8 cellular contexts compared by ENCODE assay signal in genomic region chr5:104179057-104179456, GRCh38.
DNase-seq lines count a peak whose midpoint lies in the region; ATAC-seq and TF ChIP-seq lines count a peak whose summit lies in the region.

No MANE protein-coding gene starts in this region.

- POLR2A ChIA-PET in Panc1 (lab: Charles Lee), result no interaction called here

- H3K27ac ChIP-seq in Panc1 (ENCODE audit: low read length) (no peak overlapping the region; the same call in 1 of the 2 replicates), trophoblast cell (ENCODE audit: low read depth, low read length) (no peak overlapping the region)

- BruUV-seq in Panc1 (replicated peaks; lab: Mats Ljungman, UMichigan), result no TSS peak

- no peak overlapping the region for H2AK5ac ChIP-seq in trophoblast cell (ENCODE audit: low read length)

- in situ Hi-C loops in GM13977 (cut with MboI; ENCODE audit: low pct_unique_long_range_greater_than_20kb, low sequenced_read_pairs, unreplicated experiment), result loop anchor here (25.0 kb wide), 1 partner anchor 367 kb away; no protein-coding TSS in a partner anchor
- in situ Hi-C loops in Panc1 (cut with HindIII; ENCODE audit: low pct_unique_long_range_greater_than_20kb, low sequenced_read_pairs), result no loop called here

- H3K23ac ChIP-seq in trophoblast cell (ENCODE audit: low read length), result no peak overlapping the region

- WGBS in trophoblast cell (ENCODE audit: extremely low coverage, insufficient coverage, insufficient read length), result no CpG with 5 or more reads among the region's 8 CpGs

- H3K9me3 ChIP-seq in Panc1 (ENCODE audit: control insufficient read depth, insufficient read depth, low read depth, low read length) (no peaks in the 10 kb centered on the region), trophoblast cell (ENCODE audit: insufficient read depth, low read depth, low read length) (peaks cover 6% of the 10 kb centered on the region)

- no peak overlapping the region for H4K8ac ChIP-seq in trophoblast cell (ENCODE audit: low read depth, low read length)

- intact Hi-C loops in Panc1 (cut with micrococcal nuclease; ENCODE audit: unreplicated experiment), result loop anchor here (1.0 to 10.0 kb wide), 3 partner anchors 234 to 597 kb away; no protein-coding TSS in a partner anchor

- no peak overlapping the region for H3K14ac ChIP-seq in trophoblast cell (ENCODE audit: low read length)

- CTCF ChIA-PET in Panc1 (lab: Charles Lee), result interaction anchor here (0.6 to 2.5 kb wide), 2 partner anchors 369 to 371 kb away, joined by 3 to 10 read pairs; no protein-coding TSS in a partner anchor

- H3K4me1 ChIP-seq in Panc1 (ENCODE audit: control insufficient read depth, insufficient read depth, low read length), result no peaks in the 10 kb centered on the region
- H3K4me1 ChIP-seq in trophoblast cell (ENCODE audit: control insufficient read depth in 1 of 2, insufficient read depth in 2 of 2, low read length in 2 of 2), result no peaks in the 10 kb centered on the region

- no peak overlapping the region for H4K12ac ChIP-seq in trophoblast cell (ENCODE audit: low read depth, low read length)

- H3K4ac ChIP-seq in trophoblast cell (ENCODE audit: low read depth, low read length), result no peak overlapping the region

- H3K79me1 ChIP-seq in trophoblast cell (ENCODE audit: low read length), result no peaks in the 10 kb centered on the region

- H3K18ac ChIP-seq in trophoblast cell (ENCODE audit: low read length), result no peak overlapping the region

- peak; percentile 94 for ATAC-seq in HG03432 (IDR thresholded peaks at IDR 0.05; ENCODE audit: unreplicated experiment)
- peak; percentile 94 for ATAC-seq in Panc1
- ATAC-seq in activated CD4-positive, CD25-positive, alpha-beta regulatory T cell treated with anti-CD3 and anti-CD28 coated beads, Interleukin-2, amount 50 U/mL, for 24 hours, result no peak
- no peak for ATAC-seq in GM19324 (IDR thresholded peaks at IDR 0.05; ENCODE audit: low FRiP score, unreplicated experiment)

- H3K36me3 ChIP-seq in Panc1 (ENCODE audit: control insufficient read depth, insufficient read depth, low read length) (no peaks in the 10 kb centered on the region), trophoblast cell (ENCODE audit: control insufficient read depth in 1 of 2, insufficient read depth in 2 of 2, low read length in 2 of 2) (no peaks in the 10 kb centered on the region)

- no peak overlapping the region for H2AFZ ChIP-seq in trophoblast cell (ENCODE audit: insufficient read depth, low read length, poor library complexity)

- H3K4me3 ChIP-seq in AG10803 (ENCODE audit: low read length) (no peak overlapping the region), Panc1 (ENCODE audit: low read depth in 2 of 2, low read length in 2 of 2) (no peak overlapping the region), epithelial cell of proximal tubule (ENCODE audit: low read depth, low read length) (no peak overlapping the region), trophoblast cell (ENCODE audit: low read depth, low read length) (no peak overlapping the region)

- H3K27me3 ChIP-seq in Panc1 (ENCODE audit: control insufficient read depth, insufficient read depth, low read length), result no peaks in the 10 kb centered on the region
- H3K27me3 ChIP-seq in trophoblast cell (ENCODE audit: insufficient read depth, low read length), result no peaks in the 10 kb centered on the region

- DNase-seq in AG10803 (ENCODE audit: low read depth) (peak; percentile 37), GM13977 (ENCODE audit: low spot score) (peak; percentile 29), Panc1 (ENCODE audit: low read depth, low spot score) (peak; percentile 51), epithelial cell of proximal tubule (ENCODE audit: low read depth) (peak; percentile 27), trophoblast cell (peak; percentile 61 to 89)

- H3K4me2 ChIP-seq in trophoblast cell (ENCODE audit: low read length), result no peak overlapping the region

- no peak overlapping the region for H3K9ac ChIP-seq in trophoblast cell (ENCODE audit: low read length)

- H2BK120ac ChIP-seq in trophoblast cell (ENCODE audit: insufficient read depth, low read length, poor library complexity), result no peak overlapping the region

- H4K91ac ChIP-seq in trophoblast cell (ENCODE audit: low read depth, low read length), result no peak overlapping the region

- no peak overlapping the region for H2BK12ac ChIP-seq in trophoblast cell (ENCODE audit: low read length)

- TF ChIP-seq CTCF in AG10803 (conservative IDR thresholded peaks at IDR 0.05; ENCODE audit: low read length) (peak; percentile 54), GM13977 (IDR thresholded peaks at IDR 0.05; ENCODE audit: extremely low read depth, insufficient read depth, missing control alignments) (peak; percentile 80), Panc1 (IDR thresholded peaks at IDR 0.05) (peak; percentile 74), epithelial cell of proximal tubule (conservative IDR thresholded peaks at IDR 0.05; ENCODE audit: low read depth, low read length) (peak; percentile 66)

- no peak overlapping the region for H2BK5ac ChIP-seq in trophoblast cell (ENCODE audit: low read depth, low read length, poor library complexity)

- no peaks in the 10 kb centered on the region for H3K79me2 ChIP-seq in trophoblast cell (ENCODE audit: control insufficient read depth, insufficient read depth, low read length, poor library complexity)

Comparison
In these comparisons a context has a peak if more than half of its experiments do, and no peak if none do; other contexts are left out.
1. ATAC-seq: peak in HG03432 (single experiment) and Panc1 (single experiment); none in activated CD4-positive, CD25-positive, alpha-beta regulatory T cell treated with anti-CD3 and anti-CD28 coated beads, Interleukin-2, amount 50 U/mL, for 24 hours (0 of 2) and GM19324 (single experiment).
2. Peak in every context shown above with its lines, with median percentiles within 50 percentile points of each other: DNase-seq and CTCF ChIP-seq.